19 cellular contexts compared by ENCODE assay signal in genomic region chr17:47811709-47812108, GRCh38. TPM values are rescaled to one million over a fixed set of nuclear protein-coding genes. Genes with fewer than 3 reads are reported as not detected.
DNase-seq lines count a peak whose midpoint lies in the region; ATAC-seq and TF ChIP-seq lines count a peak whose summit lies in the region.
"Had no signal": no experiment of that assay in that cellular context is flagged by ENCODE, and none has a peak within 500 bp of the region (broad histone marks: within the 10 kb centered on the region; RNA-seq: fewer than 3 reads in every experiment).

No MANE protein-coding gene starts in this region.

- H3K27ac Mint-ChIP-seq in activated naive CD4-positive, alpha-beta T cell treated with anti-CD3 and anti-CD28 coated beads, Interleukin-2, amount 50 U/mL, for 72 hours = peak overlapping the region; percentile 36 to 95
- H3K27ac Mint-ChIP-seq in activated T-helper 1 cell treated with anti-CD3 and anti-CD28 coated beads, Interleukin-12 subunit alpha, Interleukin-12 subunit beta, Interleukin-2, Interleukin-4 antibody, amounts not matched to agents 30 ng/mL and 10 ng/mL and 1 ng/mL, durations not matched to agents 14 hours and 24 hours and 36 hours = peak overlapping the region; percentile 1

- 42 to 75% (median 61%) methylated on average over 7 of the region's 7 CpGs for WGBS in stomach, 5 donors

- H3K27me3 Mint-ChIP-seq in activated T-helper 1 cell treated with anti-CD3 and anti-CD28 coated beads, Interleukin-12 subunit alpha, Interleukin-12 subunit beta, Interleukin-2, Interleukin-4 antibody, amounts not matched to agents 30 ng/mL and 10 ng/mL and 1 ng/mL, durations not matched to agents 14 hours and 24 hours and 36 hours (ENCODE audit: insufficient read depth) = no peaks in the 10 kb centered on the region

- DNase-seq in activated naive CD4-positive, alpha-beta T cell treated with anti-CD3 and anti-CD28 coated beads, Interleukin-2, amount 50 U/mL, for 72 hours (ENCODE audit: low spot score in 2 of 2) = no peak
- DNase-seq in activated naive CD4-positive, alpha-beta T cell treated with Interleukin-2 at 50 U/mL for 16 hours = no peak
- no peak for DNase-seq in activated T-helper 1 cell treated with anti-CD3 and anti-CD28 coated beads, Interleukin-12 subunit alpha, Interleukin-12 subunit beta, Interleukin-2, Interleukin-4 antibody, amounts not matched to agents 30 ng/mL and 10 ng/mL and 1 ng/mL, durations not matched to agents 14 hours and 24 hours and 36 hours (ENCODE audit: low spot score)
- no peak for DNase-seq in stomach
- no peak for DNase-seq in upper lobe of right lung
- no peak for DNase-seq in MV-4-11 (lab: John Stamatoyannopoulos, UW)
- DNase-seq: ACHN; activated CD4-positive, alpha-beta T cell treated with anti-CD3 and anti-CD28 coated beads, Interleukin-2, amount 50 U/mL, for 1 hour; C1 segment of cervical spinal cord; dermis blood vessel endothelial cell; GDM1; IMR-90; NCI-H1436 treated with DMSO at 0.1 percent for 48 hours; NCI-H526 treated with DMSO at 0.1 percent for 48 hours; testis had no signal

- H3K27me3 ChIP-seq in mucosa of rectum (ENCODE audit: control insufficient read depth in 2 of 2, insufficient read depth in 2 of 2, low read length in 2 of 2) (no peaks in the 10 kb centered on the region), stomach (no peaks in the 10 kb centered on the region), upper lobe of right lung (no peaks in the 10 kb centered on the region)
- H3K27me3 ChIP-seq: testis had no signal

- H3K36me3 Mint-ChIP-seq in activated naive CD4-positive, alpha-beta T cell treated with anti-CD3 and anti-CD28 coated beads, Interleukin-2, amount 50 U/mL, for 72 hours = peaks cover 0 to 10% of the 10 kb centered on the region in 2 donors
- H3K36me3 Mint-ChIP-seq in activated T-helper 1 cell treated with anti-CD3 and anti-CD28 coated beads, Interleukin-12 subunit alpha, Interleukin-12 subunit beta, Interleukin-2, Interleukin-4 antibody, amounts not matched to agents 30 ng/mL and 10 ng/mL and 1 ng/mL, durations not matched to agents 14 hours and 24 hours and 36 hours (ENCODE audit: low read depth) = peaks cover 32% of the 10 kb centered on the region

- peaks cover 17% of the 10 kb centered on the region for H3K4me1 Mint-ChIP-seq in activated T-helper 1 cell treated with anti-CD3 and anti-CD28 coated beads, Interleukin-12 subunit alpha, Interleukin-12 subunit beta, Interleukin-2, Interleukin-4 antibody, amounts not matched to agents 30 ng/mL and 10 ng/mL and 1 ng/mL, durations not matched to agents 14 hours and 24 hours and 36 hours (ENCODE audit: low read depth)

- no peak overlapping the region for H3K4me3 ChIP-seq in mucosa of rectum (ENCODE audit: low read length in 2 of 2)
- H3K4me3 ChIP-seq in stomach = no peak overlapping the region
- no peak overlapping the region for H3K4me3 ChIP-seq in upper lobe of right lung
- H3K4me3 ChIP-seq: testis had no signal

- TF ChIP-seq EP300 in stomach (IDR thresholded peaks at IDR 0.05) = no peak

- peaks cover 23 to 24% of the 10 kb centered on the region in 2 donors for H3K4me1 ChIP-seq in mucosa of rectum (ENCODE audit: control insufficient read depth in 2 of 2, insufficient read depth in 2 of 2, low read length in 2 of 2)
- H3K4me1 ChIP-seq in stomach = peaks cover 32 to 61% (median 45%) of the 10 kb centered on the region in 4 donors
- H3K4me1 ChIP-seq in upper lobe of right lung = no peaks in the 10 kb centered on the region
- H3K4me1 ChIP-seq: testis had no signal

- no peak overlapping the region for H3K9ac ChIP-seq in mucosa of rectum (ENCODE audit: low read depth in 1 of 2, low read length in 2 of 2)

- intact Hi-C loops in activated T-helper 1 cell treated with anti-CD3 and anti-CD28 coated beads, Interleukin-12 subunit alpha, Interleukin-12 subunit beta, Interleukin-2, Interleukin-4 antibody, amounts not matched to agents 30 ng/mL and 10 ng/mL and 1 ng/mL, durations not matched to agents 14 hours and 24 hours and 36 hours (cut with micrococcal nuclease) = no loop called here
- intact Hi-C loops in stomach (cut with DNase I; ENCODE audit: low total_unique reads) = no loop called here
- intact Hi-C loops in upper lobe of right lung (cut with DNase I) = no loop called here

- no peak for ATAC-seq in activated naive CD4-positive, alpha-beta T cell treated with anti-CD3 and anti-CD28 coated beads, Interleukin-2, amount 50 U/mL, for 72 hours
- ATAC-seq in upper lobe of right lung (no peak), GM19395 (IDR thresholded peaks at IDR 0.05; ENCODE audit: unreplicated experiment) (no peak)

- H3K9me3 ChIP-seq in mucosa of rectum (ENCODE audit: control insufficient read depth in 2 of 2, low read length in 2 of 2) (no peaks in the 10 kb centered on the region), stomach (no peaks in the 10 kb centered on the region), upper lobe of right lung (no peaks in the 10 kb centered on the region)
- H3K9me3 ChIP-seq: testis had no signal

- peak overlapping the region; percentile 83 to 84 for H3K27ac ChIP-seq in mucosa of rectum (ENCODE audit: low read depth in 2 of 2, low read length in 2 of 2)
- H3K27ac ChIP-seq in stomach = peak overlapping the region; percentile 77 to 85 (median 79)
- H3K27ac ChIP-seq in upper lobe of right lung = no peak overlapping the region
- H3K27ac ChIP-seq: HL-60, testis had no signal

- TF ChIP-seq CTCF in stomach (IDR thresholded peaks at IDR 0.05) (no peak), upper lobe of right lung (IDR thresholded peaks at IDR 0.05) (no peak)

- H3K36me3 ChIP-seq in mucosa of rectum (ENCODE audit: control insufficient read depth in 2 of 2, insufficient read depth in 2 of 2, low read length in 2 of 2) (peaks cover 76 to 82% of the 10 kb centered on the region in 2 donors), stomach (peaks cover 71 to 100% (median 94%) of the 10 kb centered on the region in 4 donors), upper lobe of right lung (peaks cover 73% of the 10 kb centered on the region)

- TF ChIP-seq POLR2A in stomach (IDR thresholded peaks at IDR 0.05) = no peak

- H3K4me3 Mint-ChIP-seq in activated T-helper 1 cell treated with anti-CD3 and anti-CD28 coated beads, Interleukin-12 subunit alpha, Interleukin-12 subunit beta, Interleukin-2, Interleukin-4 antibody, amounts not matched to agents 30 ng/mL and 10 ng/mL and 1 ng/mL, durations not matched to agents 14 hours and 24 hours and 36 hours = no peak overlapping the region

- no peaks in the 10 kb centered on the region for H3K9me3 Mint-ChIP-seq in activated naive CD4-positive, alpha-beta T cell treated with anti-CD3 and anti-CD28 coated beads, Interleukin-2, amount 50 U/mL, for 72 hours
- no peaks in the 10 kb centered on the region for H3K9me3 Mint-ChIP-seq in activated T-helper 1 cell treated with anti-CD3 and anti-CD28 coated beads, Interleukin-12 subunit alpha, Interleukin-12 subunit beta, Interleukin-2, Interleukin-4 antibody, amounts not matched to agents 30 ng/mL and 10 ng/mL and 1 ng/mL, durations not matched to agents 14 hours and 24 hours and 36 hours

RNA-seq across cellular contexts. Expression of gene OSBPL7, which starts 9.9 kb away (rescaled TPM):
- total RNA-seq in activated naive CD4-positive, alpha-beta T cell treated with anti-CD3 and anti-CD28 coated beads, Interleukin-2, amount 50 U/mL, for 72 hours = 10 to 100 TPM; 23.7 to 29.9 TPM
- total RNA-seq in activated T-helper 1 cell treated with anti-CD3 and anti-CD28 coated beads, Interleukin-12 subunit alpha, Interleukin-12 subunit beta, Interleukin-2, Interleukin-4 antibody, amounts not matched to agents 30 ng/mL and 10 ng/mL and 1 ng/mL, durations not matched to agents 14 hours and 24 hours and 36 hours = 18.6 and 21.6 TPM in 2 replicates
- total RNA-seq in stomach = 100 to 1,000 TPM in 3 of 5 donors, 10 to 100 TPM in 2; 26.3 to 330 (median 141) TPM
- 10 to 100 TPM in 2 of 3 donors, 1 to 10 TPM in 1; 7.9 to 22.6 (median 19.4) TPM for polyA plus RNA-seq in stomach
- 14.4 TPM for total RNA-seq in upper lobe of right lung

RNA-seq across cellular contexts. Expression of gene MRPL10, which starts 19.6 kb away (rescaled TPM):
- 10 to 100 TPM; 68.7 to 84.1 TPM for total RNA-seq in activated naive CD4-positive, alpha-beta T cell treated with anti-CD3 and anti-CD28 coated beads, Interleukin-2, amount 50 U/mL, for 72 hours
- 53.6 and 56.9 TPM in 2 replicates for total RNA-seq in activated T-helper 1 cell treated with anti-CD3 and anti-CD28 coated beads, Interleukin-12 subunit alpha, Interleukin-12 subunit beta, Interleukin-2, Interleukin-4 antibody, amounts not matched to agents 30 ng/mL and 10 ng/mL and 1 ng/mL, durations not matched to agents 14 hours and 24 hours and 36 hours
- total RNA-seq in stomach = 10 to 100 TPM in 4 of 5 donors, 1 to 10 TPM in 1; 7.8 to 85.2 (median 24.6) TPM
- 10 to 100 TPM; 37.1 to 69.7 (median 38.1) TPM for polyA plus RNA-seq in stomach
- total RNA-seq in upper lobe of right lung = 29.2 TPM

RNA-seq across cellular contexts. Expression of gene LRRC46, which starts 19.8 kb away (rescaled TPM):
- under 1 TPM; 0.46 to 0.60 TPM for total RNA-seq in activated naive CD4-positive, alpha-beta T cell treated with anti-CD3 and anti-CD28 coated beads, Interleukin-2, amount 50 U/mL, for 72 hours
- total RNA-seq in activated T-helper 1 cell treated with anti-CD3 and anti-CD28 coated beads, Interleukin-12 subunit alpha, Interleukin-12 subunit beta, Interleukin-2, Interleukin-4 antibody, amounts not matched to agents 30 ng/mL and 10 ng/mL and 1 ng/mL, durations not matched to agents 14 hours and 24 hours and 36 hours = 0.39 and 0.70 TPM in 2 replicates
- total RNA-seq in stomach (not detected), upper lobe of right lung (1.1 TPM)
- under 1 TPM; 0.31 to 0.75 (median 0.48) TPM for polyA plus RNA-seq in stomach
- total RNA-seq: dermis blood vessel endothelial cell, IMR-90, mononuclear cell had no signal

RNA-seq across cellular contexts. Expression of gene SCRN2, which starts 29.4 kb away (rescaled TPM):
- total RNA-seq in activated naive CD4-positive, alpha-beta T cell treated with anti-CD3 and anti-CD28 coated beads, Interleukin-2, amount 50 U/mL, for 72 hours = 10 to 100 TPM; 30.9 to 34.8 TPM
- 24.5 and 26.3 TPM in 2 replicates for total RNA-seq in activated T-helper 1 cell treated with anti-CD3 and anti-CD28 coated beads, Interleukin-12 subunit alpha, Interleukin-12 subunit beta, Interleukin-2, Interleukin-4 antibody, amounts not matched to agents 30 ng/mL and 10 ng/mL and 1 ng/mL, durations not matched to agents 14 hours and 24 hours and 36 hours
- total RNA-seq in stomach = 10 to 100 TPM in 4 of 5 donors, 1 to 10 TPM in 1; 7.0 to 44.9 (median 22.2) TPM
- polyA plus RNA-seq in stomach = 10 to 100 TPM; 30.5 to 38.3 (median 32.1) TPM
- 30.5 TPM for total RNA-seq in upper lobe of right lung

RNA-seq across cellular contexts. Expression of gene SP6, which starts 39.3 kb away (rescaled TPM):
- total RNA-seq in activated naive CD4-positive, alpha-beta T cell treated with anti-CD3 and anti-CD28 coated beads, Interleukin-2, amount 50 U/mL, for 72 hours = under 1 TPM; 0.16 to 0.23 TPM
- total RNA-seq in activated T-helper 1 cell treated with anti-CD3 and anti-CD28 coated beads, Interleukin-12 subunit alpha, Interleukin-12 subunit beta, Interleukin-2, Interleukin-4 antibody, amounts not matched to agents 30 ng/mL and 10 ng/mL and 1 ng/mL, durations not matched to agents 14 hours and 24 hours and 36 hours = 0.05 and 0.12 TPM in 2 replicates
- total RNA-seq in stomach (1 to 10 TPM in 1 of 5 donors, under 1 TPM in 1, not detected in 3; 0.92 to 3.0 TPM), upper lobe of right lung (8.5 TPM)
- under 1 TPM; 0.31 to 0.38 (median 0.31) TPM for polyA plus RNA-seq in stomach
